ENCODE assay signal across 1 cellular context in genomic region chr1:150165622-150166612, GRCh38.
A peak's percentile ranks its signal among the peaks of the same experiment; 100 is the strongest.
TF ChIP-seq lines count a peak whose summit lies in the region.

No MANE protein-coding gene starts in this region.

TF ChIP-seq in K562, 482 proteins besides CTCF, POLR2A, EP300 and RAD21 (continued from another document and continues in another):
- TF ChIP-seq ZKSCAN3 (CRISPR knock-in tag; IDR thresholded peaks at IDR 0.05), result no peak
- no peak for TF ChIP-seq SNRNP70 (optimal IDR thresholded peaks at IDR 0.05; ENCODE audit: low read depth, low read length)
- no peak for TF ChIP-seq ZNF695 (CRISPR knock-in tag; IDR thresholded peaks at IDR 0.05)
- no peak for TF ChIP-seq HINFP (tag; conservative IDR thresholded peaks at IDR 0.05; ENCODE audit: low read depth)
- no peak for TF ChIP-seq TAF9B (IDR thresholded peaks at IDR 0.05; ENCODE audit: partially characterized antibody)
- TF ChIP-seq AFF4 (CRISPR knock-in tag; IDR thresholded peaks at IDR 0.05), result no peak
- no peak for TF ChIP-seq PATZ1 (CRISPR knock-in tag; IDR thresholded peaks at IDR 0.05; ENCODE audit: borderline replicate concordance)
- peak; percentile 85 for TF ChIP-seq ZBTB7A (IDR thresholded peaks at IDR 0.05; ENCODE audit: borderline replicate concordance, control insufficient read depth, low read depth, low read length)
- TF ChIP-seq ZBTB34 (CRISPR knock-in tag; IDR thresholded peaks at IDR 0.05), result no peak
- no peak for TF ChIP-seq USF2 (CRISPR knock-in tag; IDR thresholded peaks at IDR 0.05)
- no peak for TF ChIP-seq HNRNPL (IDR thresholded peaks at IDR 0.05; ENCODE audit: low read depth, low read length)
- TF ChIP-seq HDAC8 (tag; IDR thresholded peaks at IDR 0.05), result no peak
- no peak for TF ChIP-seq EHMT2 (IDR thresholded peaks at IDR 0.05)
- TF ChIP-seq GTF2B (IDR thresholded peaks at IDR 0.05; ENCODE audit: extremely low read depth, insufficient read length), result no peak
- no peak for TF ChIP-seq POLR2AphosphoS5 (IDR thresholded peaks at IDR 0.05; ENCODE audit: control insufficient read depth, insufficient read depth, low read depth, low read length)
- no peak for TF ChIP-seq ZNF699 (CRISPR knock-in tag; IDR thresholded peaks at IDR 0.05; ENCODE audit: insufficient replicate concordance)
- no peak for TF ChIP-seq ZNF778 (CRISPR knock-in tag; IDR thresholded peaks at IDR 0.05)
- TF ChIP-seq ELK3 (CRISPR knock-in tag; IDR thresholded peaks at IDR 0.05), result no peak
- 0 out of 2 replicates have a peak, but pooled peaks have one; percentile 24 for TF ChIP-seq ZBTB43 (CRISPR knock-in tag; IDR thresholded peaks at IDR 0.05)
- TF ChIP-seq E2F4 (CRISPR knock-in tag; IDR thresholded peaks at IDR 0.05; ENCODE audit: low read depth), result no peak
- TF ChIP-seq SP1 (CRISPR knock-in tag; IDR thresholded peaks at IDR 0.05), result no peak
- 0 out of 2 replicates have a peak, but pooled peaks have one; percentile 11 for TF ChIP-seq TEAD2 (tag; IDR thresholded peaks at IDR 0.05)
- no peak for TF ChIP-seq SMARCE1 (IDR thresholded peaks at IDR 0.05)
- TF ChIP-seq YBX1 (IDR thresholded peaks at IDR 0.05), result no peak
- TF ChIP-seq CBX3 (IDR thresholded peaks at IDR 0.05; ENCODE audit: borderline replicate concordance in 1 of 2, low read length in 2 of 2), result no peak
- TF ChIP-seq TCF7 (IDR thresholded peaks at IDR 0.05; ENCODE audit: borderline replicate concordance), result no peak
- peak; percentile 92 for TF ChIP-seq ZNF134 (CRISPR knock-in tag; conservative IDR thresholded peaks at IDR 0.05)
- no peak for TF ChIP-seq CHCHD3 (CRISPR knock-in tag; IDR thresholded peaks at IDR 0.05)
- TF ChIP-seq ASH1L (IDR thresholded peaks at IDR 0.05; ENCODE audit: borderline replicate concordance, low read depth, partially characterized antibody), result no peak
- no peak for TF ChIP-seq ATF2 (CRISPR knock-in tag; IDR thresholded peaks at IDR 0.05)
- no peak for TF ChIP-seq ZFP91 (CRISPR knock-in tag; IDR thresholded peaks at IDR 0.05)
- no peak for TF ChIP-seq KHSRP (IDR thresholded peaks at IDR 0.05)
- no peak; the same call in 1 of the 2 replicates for TF ChIP-seq THRA (IDR thresholded peaks at IDR 0.05)
- no peak for TF ChIP-seq ZNF274 (IDR thresholded peaks at IDR 0.05; ENCODE audit: borderline replicate concordance, low read depth, low read length)
- TF ChIP-seq ZFPM2 (CRISPR knock-in tag; IDR thresholded peaks at IDR 0.05), result no peak
- TF ChIP-seq CREB5 (CRISPR knock-in tag; IDR thresholded peaks at IDR 0.05), result no peak
- no peak for TF ChIP-seq POLR2AphosphoS2 (IDR thresholded peaks at IDR 0.05; ENCODE audit: low read length)
